ENCODE assay signal across 8 cellular contexts in the genomic region with DNA sequence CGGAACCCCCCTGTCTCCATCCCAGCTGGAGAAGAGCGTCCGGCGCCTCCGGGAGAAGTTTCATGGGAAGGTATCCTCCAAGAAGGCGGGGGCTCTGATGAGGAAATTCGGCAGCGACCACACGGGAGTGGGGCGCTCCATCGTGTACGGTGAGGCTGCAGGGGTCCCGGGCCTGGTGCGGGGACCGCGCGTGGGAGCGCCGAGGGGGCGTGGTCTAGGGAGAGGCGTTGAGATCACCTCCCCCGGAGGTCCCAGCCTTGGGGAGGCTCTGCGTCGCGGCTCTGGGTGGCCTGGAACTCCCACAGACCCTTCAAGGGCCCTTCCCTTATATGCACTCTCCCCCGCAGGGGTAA. TPM values are rescaled to one million over a fixed set of nuclear protein-coding genes. Genes with fewer than 3 reads are reported as not detected.
A peak's percentile ranks its signal among the peaks of the same experiment; 100 is the strongest.
DNase-seq lines count a peak whose midpoint lies in the region; ATAC-seq, FAIRE-seq and TF ChIP-seq lines count a peak whose summit lies in the region.

No MANE protein-coding gene starts in this region.

- peak; percentile 48 for FAIRE-seq in GM12891 (lab: Jason Lieb, UNC)

- POLR2A ChIA-PET in HEK293T (lab: Yijun Ruan, JAX), result no interaction called here

- CTCF ChIA-PET in HEK293T (lab: Yijun Ruan, JAX), result no interaction called here

- H3K4me3 ChIP-seq in fibroblast of villous mesenchyme (ENCODE audit: low read depth, low read length) (peak overlapping the region; percentile 97), retinal pigment epithelial cell (ENCODE audit: low read length) (peak overlapping the region; percentile 61)

- TF ChIP-seq POLR2A in GM12891 (IDR thresholded peaks at IDR 0.05; ENCODE audit: low read depth, low read length), result no peak

- ATAC-seq in HG03571 (IDR thresholded peaks at IDR 0.05; ENCODE audit: unreplicated experiment) (no peak), HG03196 (IDR thresholded peaks at IDR 0.05; ENCODE audit: unreplicated experiment) (no peak)

- no peak for TF ChIP-seq CTCF in fibroblast of villous mesenchyme (IDR thresholded peaks at IDR 0.05; ENCODE audit: insufficient read depth, low read depth, low read length)
- no peak for TF ChIP-seq CTCF in retinal pigment epithelial cell (conservative IDR thresholded peaks at IDR 0.05; ENCODE audit: low read depth, low read length)

- DNase-seq in GM12891 (ENCODE audit: insufficient read length, low spot score) (no peak), fibroblast of villous mesenchyme (ENCODE audit: low read depth) (no peak), retinal pigment epithelial cell (ENCODE audit: low read depth) (no peak), HEK293T (ENCODE audit: extremely low spot score) (no peak), DMS 273 treated with DMSO at 0.1 percent for 48 hours (lab: John Stamatoyannopoulos, UW) (no peak)
- DNase-seq in activated CD8-positive, alpha-beta memory T cell treated with anti-CD3 and anti-CD28 coated beads for 24 hours, result peak; percentile 73

TF ChIP-seq in GM12891, 5 proteins besides CTCF, POLR2A, EP300 and RAD21:
- TF ChIP-seq PAX5 (IDR thresholded peaks at IDR 0.05; ENCODE audit: insufficient read depth, low read length, severe bottlenecking), result no peak
- TF ChIP-seq SPI1 (IDR thresholded peaks at IDR 0.05; ENCODE audit: low read depth, low read length), result no peak
- TF ChIP-seq POLR2AphosphoS5 (IDR thresholded peaks at IDR 0.05; ENCODE audit: low read depth, low read length), result no peak
- no peak for TF ChIP-seq POU2F2 (IDR thresholded peaks at IDR 0.05; ENCODE audit: low read depth, low read length)
- no peak for TF ChIP-seq TAF1 (IDR thresholded peaks at IDR 0.05; ENCODE audit: low read depth, low read length)

TF ChIP-seq in HEK293T, 16 proteins besides CTCF, POLR2A, EP300 and RAD21:
- no peak for TF ChIP-seq FOXM1 (IDR thresholded peaks at IDR 0.05; ENCODE audit: borderline replicate concordance)
- TF ChIP-seq SP1 (IDR thresholded peaks at IDR 0.05), result no peak
- no peak for TF ChIP-seq L3MBTL2 (conservative IDR thresholded peaks at IDR 0.05)
- TF ChIP-seq FOXA1 (IDR thresholded peaks at IDR 0.05), result no peak
- no peak for TF ChIP-seq ZNF384 (IDR thresholded peaks at IDR 0.05)
- no peak for TF ChIP-seq SUZ12 (IDR thresholded peaks at IDR 0.05)
- TF ChIP-seq, protein P1, sequence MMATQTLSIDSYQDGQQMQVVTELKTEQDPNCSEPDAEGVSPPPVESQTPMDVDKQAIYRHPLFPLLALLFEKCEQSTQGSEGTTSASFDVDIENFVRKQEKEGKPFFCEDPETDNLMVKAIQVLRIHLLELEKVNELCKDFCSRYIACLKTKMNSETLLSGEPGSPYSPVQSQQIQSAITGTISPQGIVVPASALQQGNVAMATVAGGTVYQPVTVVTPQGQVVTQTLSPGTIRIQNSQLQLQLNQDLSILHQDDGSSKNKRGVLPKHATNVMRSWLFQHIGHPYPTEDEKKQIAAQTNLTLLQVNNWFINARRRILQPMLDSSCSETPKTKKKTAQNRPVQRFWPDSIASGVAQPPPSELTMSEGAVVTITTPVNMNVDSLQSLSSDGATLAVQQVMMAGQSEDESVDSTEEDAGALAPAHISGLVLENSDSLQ (IDR thresholded peaks at IDR 0.05), result no peak
- no peak for TF ChIP-seq ELF4 (IDR thresholded peaks at IDR 0.05)
- no peak for TF ChIP-seq BHLHE40 (IDR thresholded peaks at IDR 0.05; ENCODE audit: borderline replicate concordance)
- no peak for TF ChIP-seq ARNT (IDR thresholded peaks at IDR 0.05)
- TF ChIP-seq LEF1 (IDR thresholded peaks at IDR 0.05; ENCODE audit: borderline replicate concordance), result no peak
- no peak for TF ChIP-seq TARDBP (IDR thresholded peaks at IDR 0.05)
- no peak for TF ChIP-seq CTBP1 (IDR thresholded peaks at IDR 0.05; ENCODE audit: borderline replicate concordance)
- TF ChIP-seq FOXK2 (IDR thresholded peaks at IDR 0.05), result no peak
- no peak for TF ChIP-seq NFRKB (IDR thresholded peaks at IDR 0.05)
- TF ChIP-seq HDGF (IDR thresholded peaks at IDR 0.05; ENCODE audit: borderline replicate concordance), result no peak
TF ChIP-seq in HEK293T: peak in this region for 0.

RNA-seq across cellular contexts. Expression of gene SHFL, which starts 0.8 kb away (rescaled TPM):
- 60.6 TPM for polyA plus RNA-seq in GM12891 (2012; ENCODE audit: low read depth, missing spikeins)
- 24.2 and 25.9 TPM in 2 replicates for total RNA-seq in fibroblast of villous mesenchyme

RNA-seq across cellular contexts. Expression of gene ANGPTL6, which starts 15.6 kb away (rescaled TPM):
- polyA plus RNA-seq in GM12891 (2012; ENCODE audit: low read depth, missing spikeins), result 18.1 TPM
- under 0.01 TPM in 1 of 2 replicates, not detected in the other for total RNA-seq in fibroblast of villous mesenchyme

RNA-seq across cellular contexts. Expression of gene PPAN, which starts 19.3 kb away (rescaled TPM):
- 87.1 TPM for polyA plus RNA-seq in GM12891 (2012; ENCODE audit: low read depth, missing spikeins)
- total RNA-seq in fibroblast of villous mesenchyme, result 23.8 and 28.1 TPM in 2 replicates

RNA-seq across cellular contexts. Expression of gene P2RY11, which starts 24.6 kb away (rescaled TPM):
- polyA plus RNA-seq in GM12891 (2012; ENCODE audit: low read depth, missing spikeins), result 35.3 TPM
- total RNA-seq in fibroblast of villous mesenchyme, result 0.43 and 1.9 TPM in 2 replicates

RNA-seq across cellular contexts. Expression of gene EIF3G, which starts 32.8 kb away (rescaled TPM):
- 234 TPM for polyA plus RNA-seq in GM12891 (2012; ENCODE audit: low read depth, missing spikeins)
- 244 and 264 TPM in 2 replicates for total RNA-seq in fibroblast of villous mesenchyme
